14 cellular contexts compared by ENCODE assay signal in genomic region chr3:174533286-174533685, GRCh38.
DNase-seq lines count a peak whose midpoint lies in the region; ATAC-seq and TF ChIP-seq lines count a peak whose summit lies in the region.
"Had no signal": no experiment of that assay in that cellular context is flagged by ENCODE, and none has a peak within 500 bp of the region (broad histone marks: within the 10 kb centered on the region; RNA-seq: fewer than 3 reads in every experiment).

No MANE protein-coding gene starts in this region.

- no peaks in the 10 kb centered on the region for H3K9me2 ChIP-seq in GM23338 (ENCODE audit: insufficient read depth)

- peak; percentile 18 for DNase-seq in AG04450 (ENCODE audit: low read depth, low spot score)
- DNase-seq in GM23338 (ENCODE audit: low spot score), result no peak
- DNase-seq in astrocyte of the hippocampus (ENCODE audit: low read depth, low spot score), result peak; percentile 70
- DNase-seq in iris pigment epithelial cell (ENCODE audit: low read depth), result peak; percentile 72
- DNase-seq in NCI-H2081 treated with DMSO at 0.1 percent for 48 hours (lab: John Stamatoyannopoulos, UW), result no peak
- no peak for DNase-seq in T-helper 2 cell
- DNase-seq: activated T-cell treated with anti-CD3 and anti-CD28 coated beads, Interleukin-2, amount 50 U/mL, for 72 hours; NCI-H1694 treated with DMSO at 0.1 percent for 48 hours; NCI-H510A treated with DMSO at 0.1 percent for 48 hours; ovary; small intestine had no signal

- ATAC-seq in GM23338 (no peak), HG03175 (IDR thresholded peaks at IDR 0.05; ENCODE audit: unreplicated experiment) (no peak), HG03378 (IDR thresholded peaks at IDR 0.05; ENCODE audit: unreplicated experiment) (no peak)
- ATAC-seq: activated T-cell treated with anti-CD3 and anti-CD28 coated beads, Interleukin-2, amount 50 U/mL, for 72 hours had no signal

- peaks cover 29% of the 10 kb centered on the region for H3K4me1 ChIP-seq in GM23338 (ENCODE audit: insufficient read depth)

- POLR2A ChIA-PET in AG04450 (lab: Yijun Ruan, JAX), result no interaction called here

- H3K27ac ChIP-seq in AG04450 (ENCODE audit: low read depth, low read length) (no peak overlapping the region), GM23338 (ENCODE audit: low read depth) (peak overlapping the region; percentile 60; the same call in 1 of the 2 replicates)
- H3K27ac ChIP-seq: ovary had no signal

- CTCF ChIA-PET in AG04450 (lab: Charles Lee), result interaction anchor here (0.7 kb wide), 1 partner anchor 65 kb away, joined by 3 read pairs; no protein-coding TSS in a partner anchor

- no peaks in the 10 kb centered on the region for H3K36me3 ChIP-seq in GM23338 (ENCODE audit: insufficient read depth)
- H3K36me3 ChIP-seq: ovary had no signal

- H3K27me3 ChIP-seq in AG04450 (ENCODE audit: control insufficient read depth, insufficient read depth, low read length), result no peaks in the 10 kb centered on the region
- no peaks in the 10 kb centered on the region for H3K27me3 ChIP-seq in GM23338 (ENCODE audit: insufficient read depth)
- H3K27me3 ChIP-seq: ovary had no signal

- H4K20me1 ChIP-seq in GM23338 (replicated peaks; ENCODE audit: insufficient read depth), result no peaks in the 10 kb centered on the region

- no peak overlapping the region for H3K4me3 ChIP-seq in AG04450 (ENCODE audit: low read depth, low read length)
- no peak overlapping the region for H3K4me3 ChIP-seq in GM23338
- H3K4me3 ChIP-seq: ovary had no signal

- peaks cover 8% of the 10 kb centered on the region; the same call in 2 of the 3 replicates for H3K36me3 Mint-ChIP-seq in GM23338 (ENCODE audit: low read depth)

- peaks cover 51% of the 10 kb centered on the region for H3K4me1 Mint-ChIP-seq in GM23338

- peak overlapping the region; percentile 44; the same call in 1 of the 2 replicates for H3K27ac Mint-ChIP-seq in GM23338
- H3K27ac Mint-ChIP-seq: activated T-cell treated with anti-CD3 and anti-CD28 coated beads, Interleukin-2, amount 50 U/mL, for 72 hours; type B pancreatic cell had no signal

- no peaks in the 10 kb centered on the region for H3K27me3 Mint-ChIP-seq in GM23338 (ENCODE audit: insufficient read depth, low read depth, poor library complexity)
- H3K27me3 Mint-ChIP-seq: type B pancreatic cell had no signal

- no peak overlapping the region; the same call in 1 of the 2 replicates for H2AFZ ChIP-seq in GM23338

- TF ChIP-seq CTCF in AG04450 (IDR thresholded peaks at IDR 0.05; ENCODE audit: low read depth, low read length), result no peak
- TF ChIP-seq CTCF in GM23338 (conservative IDR thresholded peaks at IDR 0.05; ENCODE audit: low read depth in 2 of 2), result no peak

- no peaks in the 10 kb centered on the region for H3K79me2 ChIP-seq in GM23338 (replicated peaks; ENCODE audit: insufficient read depth)

- no peaks in the 10 kb centered on the region for H3F3A ChIP-seq in GM23338 (replicated peaks; ENCODE audit: low read depth)

- H3K9me3 ChIP-seq in AG04450 (ENCODE audit: control insufficient read depth, insufficient read depth, low read length), result no peaks in the 10 kb centered on the region
- H3K9me3 ChIP-seq: ovary had no signal

- no peak overlapping the region for H3K4me2 ChIP-seq in GM23338

- no peaks in the 10 kb centered on the region for H3K9me3 Mint-ChIP-seq in GM23338
- H3K9me3 Mint-ChIP-seq: type B pancreatic cell had no signal

- no peak overlapping the region for H3K4me3 Mint-ChIP-seq in GM23338
- H3K4me3 Mint-ChIP-seq: activated T-cell treated with anti-CD3 and anti-CD28 coated beads, Interleukin-2, amount 50 U/mL, for 72 hours; type B pancreatic cell had no signal

TF ChIP-seq in GM23338, 12 proteins besides CTCF, POLR2A, EP300 and RAD21 (continues in another document):
- no peak for TF ChIP-seq EZH2phosphoT487 (IDR thresholded peaks at IDR 0.05; ENCODE audit: unreplicated experiment)
- no peak for TF ChIP-seq JUNB (IDR thresholded peaks at IDR 0.05; ENCODE audit: unreplicated experiment)
- TF ChIP-seq CREB1 (CRISPR knock-in tag; IDR thresholded peaks at IDR 0.05; ENCODE audit: low read depth), result no peak
- no peak for TF ChIP-seq ZNF114 (CRISPR knock-in tag; IDR thresholded peaks at IDR 0.05)
- TF ChIP-seq, protein P1, sequence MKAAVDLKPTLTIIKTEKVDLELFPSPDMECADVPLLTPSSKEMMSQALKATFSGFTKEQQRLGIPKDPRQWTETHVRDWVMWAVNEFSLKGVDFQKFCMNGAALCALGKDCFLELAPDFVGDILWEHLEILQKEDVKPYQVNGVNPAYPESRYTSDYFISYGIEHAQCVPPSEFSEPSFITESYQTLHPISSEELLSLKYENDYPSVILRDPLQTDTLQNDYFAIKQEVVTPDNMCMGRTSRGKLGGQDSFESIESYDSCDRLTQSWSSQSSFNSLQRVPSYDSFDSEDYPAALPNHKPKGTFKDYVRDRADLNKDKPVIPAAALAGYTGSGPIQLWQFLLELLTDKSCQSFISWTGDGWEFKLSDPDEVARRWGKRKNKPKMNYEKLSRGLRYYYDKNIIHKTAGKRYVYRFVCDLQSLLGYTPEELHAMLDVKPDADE (IDR thresholded peaks at IDR 0.05), result no peak
- TF ChIP-seq EZH2 (IDR thresholded peaks at IDR 0.05; ENCODE audit: low read depth, unreplicated experiment), result no peak
- TF ChIP-seq STAT1 (IDR thresholded peaks at IDR 0.05; ENCODE audit: unreplicated experiment), result no peak
- no peak for TF ChIP-seq ZNF462 (CRISPR knock-in tag; IDR thresholded peaks at IDR 0.05)
- TF ChIP-seq ZNF331 (CRISPR knock-in tag; IDR thresholded peaks at IDR 0.05; ENCODE audit: low read depth), result no peak
- no peak for TF ChIP-seq POLR2AphosphoS5 (IDR thresholded peaks at IDR 0.05; ENCODE audit: low read depth)
- TF ChIP-seq NANOG (IDR thresholded peaks at IDR 0.05; ENCODE audit: borderline replicate concordance), result no peak

Comparison
In these comparisons a context has a peak if more than half of its experiments do, and no peak if none do; other contexts are left out.
1. DNase-seq: peak in AG04450 (single experiment), astrocyte of the hippocampus (single experiment) and iris pigment epithelial cell (single experiment); none in GM23338 (single experiment), NCI-H2081 treated with DMSO at 0.1 percent for 48 hours (single experiment) and T-helper 2 cell (0 of 5).